Comparison of ENCODE assay signal across 35 cellular contexts in the genomic region with DNA sequence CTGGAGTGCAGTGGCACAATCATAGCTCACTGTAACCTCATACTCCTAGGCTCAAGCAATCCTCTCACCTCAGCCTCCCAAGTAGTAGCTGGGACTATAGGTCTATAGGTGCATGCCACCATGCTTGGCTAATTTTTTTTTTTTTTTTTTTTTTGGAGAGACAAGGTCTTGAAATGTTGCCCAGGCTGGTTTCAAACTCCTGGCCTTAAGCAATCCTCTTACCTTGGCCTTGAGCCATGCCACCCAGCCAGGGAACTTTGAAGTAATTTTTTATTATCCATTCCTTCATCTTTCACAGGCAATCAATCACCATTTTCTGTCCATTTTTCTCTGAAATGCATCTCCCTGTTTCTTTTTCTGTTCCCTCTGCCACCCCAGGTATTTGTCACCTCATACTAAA. TPM values are rescaled to one million over a fixed set of nuclear protein-coding genes. Genes with fewer than 3 reads are reported as not detected.
DNase-seq lines count a peak whose midpoint lies in the region; ATAC-seq and TF ChIP-seq lines count a peak whose summit lies in the region.
"Had no signal": no experiment of that assay in that cellular context is flagged by ENCODE, and none has a peak within 500 bp of the region (broad histone marks: within the 10 kb centered on the region; RNA-seq: fewer than 3 reads in every experiment).

No MANE protein-coding gene starts in this region.

- H3K36me3 Mint-ChIP-seq in MCF 10A (ENCODE audit: insufficient read depth, unreplicated experiment): peaks cover 16% of the 10 kb centered on the region

- peak; percentile 12 for ATAC-seq in left lobe of liver
- no peak for ATAC-seq in GM21717 (IDR thresholded peaks at IDR 0.05; ENCODE audit: unreplicated experiment)
- ATAC-seq in GM21390 (IDR thresholded peaks at IDR 0.05; ENCODE audit: unreplicated experiment): no peak
- ATAC-seq: A549; CD8-positive, alpha-beta T cell had no signal

- H3K4me1 ChIP-seq in breast epithelium (no peaks in the 10 kb centered on the region), testis (peaks cover 3% of the 10 kb centered on the region)
- H3K4me1 ChIP-seq: BE2C had no signal

- intact Hi-C loops in MCF 10A (cut with micrococcal nuclease) (no loop called here), breast epithelium (cut with DNase I; ENCODE audit: low total_unique reads) (no loop called here), testis (cut with DNase I; ENCODE audit: low total_unique reads) (no loop called here)

- CTCF ChIA-PET in MCF 10A (lab: Yijun Ruan, JAX): interaction anchor here (0.8 kb wide), 1 partner anchor 12 kb away, joined by 4 read pairs; no protein-coding TSS in a partner anchor

- BruUV-seq in MCF 10A (replicated peaks; lab: Mats Ljungman, UMichigan): no TSS peak

- no peak for TF ChIP-seq POLR2A in breast epithelium (IDR thresholded peaks at IDR 0.05)
- TF ChIP-seq POLR2A in testis (IDR thresholded peaks at IDR 0.05): no peak

- peak overlapping the region; percentile 82 for H3K27ac Mint-ChIP-seq in MCF 10A (ENCODE audit: low read depth, unreplicated experiment)
- H3K27ac Mint-ChIP-seq: B cell; CD14-positive monocyte; CD4-positive, alpha-beta T cell; CD4-positive, CD25-positive, alpha-beta regulatory T cell; CD8-positive, alpha-beta T cell had no signal

- no peak overlapping the region for H3K4me3 Mint-ChIP-seq in MCF 10A (ENCODE audit: unreplicated experiment)
- H3K4me3 Mint-ChIP-seq: B cell; CD14-positive monocyte; CD4-positive, alpha-beta memory T cell; CD4-positive, alpha-beta T cell; CD8-positive, alpha-beta T cell had no signal

- peaks cover 4 to 12% of the 10 kb centered on the region in 2 donors for H3K9me3 ChIP-seq in breast epithelium
- H3K9me3 ChIP-seq in testis: no peaks in the 10 kb centered on the region
- H3K9me3 ChIP-seq: BE2C, Caco-2 had no signal

- H3K27ac ChIP-seq in breast epithelium (no peak overlapping the region), testis (no peak overlapping the region)
- H3K27ac ChIP-seq: 22Rv1; A549; BLaER1; BLaER1 treated with 17β-estradiol and CSF1 and Interleukin-3, amounts not matched to agents 10 nM and 100 nM; C4-2B had no signal

- peak; percentile 56 for DNase-seq in MCF 10A (ENCODE audit: unreplicated experiment)
- no peak for DNase-seq in breast epithelium (ENCODE audit: low spot score in 2 of 2)
- peak; percentile 10 for DNase-seq in islet precursor cell
- peak; percentile 59 for DNase-seq in left lobe of liver (ENCODE audit: low spot score)
- peak; percentile 2 for DNase-seq in testis
- no peak for DNase-seq in activated naive CD4-positive, alpha-beta T cell treated with Interleukin-2 at 50 U/mL for 16 hours
- DNase-seq: 8988T; ACHN; AML-193; BE2C; C1 segment of cervical spinal cord; Caco-2; Calu3; CD4-positive, alpha-beta memory T cell; CD4-positive, alpha-beta T cell; CD4-positive, CD25-positive, alpha-beta regulatory T cell; CD8-positive, alpha-beta memory T cell; CD8-positive, alpha-beta T cell; COR-L47; DMS 273 treated with DMSO at 0.1 percent for 48 hours; DMS153; DMS53; DMS79; DMS79 treated with DMSO at 0.1 percent for 48 hours; DND-41; EL had no signal

- no peaks in the 10 kb centered on the region for H3K27me3 Mint-ChIP-seq in MCF 10A (ENCODE audit: insufficient read depth, unreplicated experiment)
- H3K27me3 Mint-ChIP-seq: B cell; CD4-positive, alpha-beta memory T cell; CD4-positive, alpha-beta T cell; CD4-positive, CD25-positive, alpha-beta regulatory T cell; CD8-positive, alpha-beta memory T cell had no signal

- TF ChIP-seq CTCF in MCF 10A (IDR thresholded peaks at IDR 0.05; ENCODE audit: unreplicated experiment) (no peak), breast epithelium (IDR thresholded peaks at IDR 0.05) (no peak), testis (IDR thresholded peaks at IDR 0.05) (no peak)

- POLR2A ChIA-PET in MCF 10A (lab: Yijun Ruan, JAX): interaction anchor here (1.1 to 2.2 kb wide), 3 partner anchors 9 to 317 kb away, joined by 3 to 10 read pairs (median 5); partner anchors contain the start of gene GLG1

- H3K27me3 ChIP-seq in breast epithelium (no peaks in the 10 kb centered on the region), testis (no peaks in the 10 kb centered on the region)
- H3K27me3 ChIP-seq: BE2C; BLaER1; BLaER1 treated with 17β-estradiol and CSF1 and Interleukin-3, amounts not matched to agents 10 nM and 100 nM had no signal

- H3K9me3 Mint-ChIP-seq in MCF 10A (ENCODE audit: unreplicated experiment): peaks cover 15% of the 10 kb centered on the region
- H3K9me3 Mint-ChIP-seq: CD4-positive, alpha-beta T cell; CD8-positive, alpha-beta memory T cell had no signal

- H3K4me3 ChIP-seq in breast epithelium: no peak overlapping the region
- no peak overlapping the region for H3K4me3 ChIP-seq in testis
- H3K4me3 ChIP-seq: A549; BLaER1; BLaER1 treated with 17β-estradiol and CSF1 and Interleukin-3, amounts not matched to agents 10 nM and 100 nM had no signal

- H3K4me1 Mint-ChIP-seq in MCF 10A (ENCODE audit: insufficient read depth, unreplicated experiment): peaks cover 22% of the 10 kb centered on the region

- H3K36me3 ChIP-seq in breast epithelium (no peaks in the 10 kb centered on the region), testis (ENCODE audit: low read depth, missing control alignments) (no peaks in the 10 kb centered on the region)
- H3K36me3 ChIP-seq: BE2C, BLaER1 had no signal

RNA-seq across cellular contexts. Expression of gene PSMD7, which starts 6.3 kb away (rescaled TPM):
- 141 and 172 TPM in 2 replicates for total RNA-seq in MCF 10A (2022)
- total RNA-seq in breast epithelium: 10 to 100 TPM; 51.5 to 99.9 (median 76.0) TPM
- total RNA-seq in left lobe of liver: 39.4 TPM
- total RNA-seq in testis: 10 to 100 TPM; 51.6 to 61.4 TPM
- polyA plus RNA-seq in testis (ENCODE audit: insufficient read depth, low read depth, low replicate concordance): 91.4 TPM

Comparison
In these comparisons a context has a peak if more than half of its experiments do, and no peak if none do; other contexts are left out.
1. DNase-seq: peak in MCF 10A (single experiment), islet precursor cell (single experiment), left lobe of liver (single experiment) and testis (single experiment); none in breast epithelium (0 of 2) and activated naive CD4-positive, alpha-beta T cell treated with Interleukin-2 at 50 U/mL for 16 hours (single experiment).